ENCODE assay signal across 1 cellular context in the genomic region with DNA sequence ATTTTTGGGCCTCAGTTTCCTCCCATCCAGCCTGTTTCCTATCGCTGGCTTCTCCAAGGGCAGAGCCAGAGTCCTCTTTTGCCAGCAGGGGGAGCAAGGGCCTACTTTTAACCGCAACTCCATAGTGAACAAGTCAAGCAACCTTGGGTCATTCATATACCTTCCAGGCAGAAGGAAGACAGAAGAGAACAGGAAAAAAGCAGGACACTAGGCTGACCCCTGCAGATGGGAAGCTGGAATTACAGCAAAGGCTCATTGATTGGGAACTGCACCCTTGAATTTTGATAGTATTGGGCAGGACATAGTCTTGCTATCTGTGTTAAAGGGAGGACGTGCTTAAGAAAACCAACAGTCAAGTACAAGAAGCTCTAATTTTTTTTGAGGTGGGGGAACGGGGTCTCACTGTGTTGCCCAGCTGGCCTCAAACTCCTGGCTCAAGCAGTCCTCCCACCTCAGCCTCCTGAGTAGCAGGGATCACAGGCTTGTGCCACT.
TF ChIP-seq lines count a peak whose summit lies in the region.

No MANE protein-coding gene starts in this region.

TF ChIP-seq in K562, 482 proteins besides CTCF, POLR2A, EP300 and RAD21 (continued from another document):
- TF ChIP-seq ZNF175 (CRISPR knock-in tag; IDR thresholded peaks at IDR 0.05; ENCODE audit: low read depth) (no peak), ELF4 (CRISPR knock-in tag; IDR thresholded peaks at IDR 0.05) (no peak), HDGF (IDR thresholded peaks at IDR 0.05) (no peak), PPARD (CRISPR knock-in tag; IDR thresholded peaks at IDR 0.05) (no peak), TCF15 (CRISPR knock-in tag; IDR thresholded peaks at IDR 0.05) (no peak), SIN3A (IDR thresholded peaks at IDR 0.05; ENCODE audit: borderline replicate concordance in 2 of 2, control insufficient read depth in 1 of 2, low read depth in 2 of 2, low read length in 2 of 2) (no peak), STAT5A (IDR thresholded peaks at IDR 0.05; ENCODE audit: borderline replicate concordance, low read length) (no peak), PHF21A (IDR thresholded peaks at IDR 0.05; ENCODE audit: borderline replicate concordance, low read depth) (no peak), MAFK (IDR thresholded peaks at IDR 0.05; ENCODE audit: low read length) (no peak), ZNF217 (CRISPR knock-in tag; IDR thresholded peaks at IDR 0.05) (no peak), BDP1 (IDR thresholded peaks at IDR 0.05; ENCODE audit: insufficient read depth, insufficient read length) (no peak), E2F3 (CRISPR knock-in tag; IDR thresholded peaks at IDR 0.05) (no peak), BCOR (IDR thresholded peaks at IDR 0.05) (no peak), DIDO1 (tag; IDR thresholded peaks at IDR 0.05; ENCODE audit: low read depth) (no peak), ZNF134 (CRISPR knock-in tag; conservative IDR thresholded peaks at IDR 0.05) (no peak), ZKSCAN1 (IDR thresholded peaks at IDR 0.05; ENCODE audit: low read depth, low read length) (no peak), HDAC6 (IDR thresholded peaks at IDR 0.05; ENCODE audit: low read depth, low read length) (no peak), GTF3C2 (IDR thresholded peaks at IDR 0.05; ENCODE audit: borderline replicate concordance, extremely low read depth, insufficient read length) (no peak), CREB1 (IDR thresholded peaks at IDR 0.05) (no peak), CREB1 (CRISPR knock-in tag; IDR thresholded peaks at IDR 0.05) (no peak), MCM5 (IDR thresholded peaks at IDR 0.05; ENCODE audit: low read depth) (no peak), TAF1 (IDR thresholded peaks at IDR 0.05; ENCODE audit: control insufficient read depth, extremely low read depth, insufficient read depth, low read length, severe bottlenecking) (no peak), ZNF561 (CRISPR knock-in tag; conservative IDR thresholded peaks at IDR 0.05) (no peak), SREBF1 (IDR thresholded peaks at IDR 0.05; ENCODE audit: borderline replicate concordance, low read depth, low read length) (no peak), SP1 (CRISPR knock-in tag; IDR thresholded peaks at IDR 0.05) (no peak), RFX1 (IDR thresholded peaks at IDR 0.05) (no peak), NRF1 (conservative IDR thresholded peaks at IDR 0.05 in 1 of 2, IDR thresholded peaks at IDR 0.05 in 1 of 2) (no peak), ATF3 (IDR thresholded peaks at IDR 0.05) (no peak), ATF3 (CRISPR knock-in tag; conservative IDR thresholded peaks at IDR 0.05) (peak; percentile 97), MLX (CRISPR knock-in tag; conservative IDR thresholded peaks at IDR 0.05) (peak in 1 of 2 experiments; percentile 93; a peak in 1 of 4 replicates), HMGXB4 (CRISPR knock-in tag; IDR thresholded peaks at IDR 0.05) (peak; percentile 96), POLR2B (IDR thresholded peaks at IDR 0.05; ENCODE audit: low read depth, partially characterized antibody) (no peak), POLR2G (IDR thresholded peaks at IDR 0.05; ENCODE audit: low read depth, low read length) (no peak)
- TF ChIP-seq, protein P1, sequence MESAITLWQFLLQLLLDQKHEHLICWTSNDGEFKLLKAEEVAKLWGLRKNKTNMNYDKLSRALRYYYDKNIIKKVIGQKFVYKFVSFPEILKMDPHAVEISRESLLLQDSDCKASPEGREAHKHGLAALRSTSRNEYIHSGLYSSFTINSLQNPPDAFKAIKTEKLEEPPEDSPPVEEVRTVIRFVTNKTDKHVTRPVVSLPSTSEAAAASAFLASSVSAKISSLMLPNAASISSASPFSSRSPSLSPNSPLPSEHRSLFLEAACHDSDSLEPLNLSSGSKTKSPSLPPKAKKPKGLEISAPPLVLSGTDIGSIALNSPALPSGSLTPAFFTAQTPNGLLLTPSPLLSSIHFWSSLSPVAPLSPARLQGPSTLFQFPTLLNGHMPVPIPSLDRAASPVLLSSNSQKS (CRISPR knock-in tag; IDR thresholded peaks at IDR 0.05) = no peak
- TF ChIP-seq, protein P2, sequence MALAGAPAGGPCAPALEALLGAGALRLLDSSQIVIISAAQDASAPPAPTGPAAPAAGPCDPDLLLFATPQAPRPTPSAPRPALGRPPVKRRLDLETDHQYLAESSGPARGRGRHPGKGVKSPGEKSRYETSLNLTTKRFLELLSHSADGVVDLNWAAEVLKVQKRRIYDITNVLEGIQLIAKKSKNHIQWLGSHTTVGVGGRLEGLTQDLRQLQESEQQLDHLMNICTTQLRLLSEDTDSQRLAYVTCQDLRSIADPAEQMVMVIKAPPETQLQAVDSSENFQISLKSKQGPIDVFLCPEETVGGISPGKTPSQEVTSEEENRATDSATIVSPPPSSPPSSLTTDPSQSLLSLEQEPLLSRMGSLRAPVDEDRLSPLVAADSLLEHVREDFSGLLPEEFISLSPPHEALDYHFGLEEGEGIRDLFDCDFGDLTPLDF (CRISPR knock-in tag; IDR thresholded peaks at IDR 0.05) = peak; percentile 94
- TF ChIP-seq, protein P3, sequence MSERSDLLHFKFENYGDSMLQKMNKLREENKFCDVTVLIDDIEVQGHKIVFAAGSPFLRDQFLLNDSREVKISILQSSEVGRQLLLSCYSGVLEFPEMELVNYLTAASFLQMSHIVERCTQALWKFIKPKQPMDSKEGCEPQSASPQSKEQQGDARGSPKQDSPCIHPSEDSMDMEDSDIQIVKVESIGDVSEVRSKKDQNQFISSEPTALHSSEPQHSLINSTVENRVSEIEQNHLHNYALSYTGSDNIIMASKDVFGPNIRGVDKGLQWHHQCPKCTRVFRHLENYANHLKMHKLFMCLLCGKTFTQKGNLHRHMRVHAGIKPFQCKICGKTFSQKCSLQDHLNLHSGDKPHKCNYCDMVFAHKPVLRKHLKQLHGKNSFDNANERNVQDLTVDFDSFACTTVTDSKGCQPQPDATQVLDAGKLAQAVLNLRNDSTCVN (CRISPR knock-in tag; IDR thresholded peaks at IDR 0.05) = no peak
- TF ChIP-seq, protein P4, sequence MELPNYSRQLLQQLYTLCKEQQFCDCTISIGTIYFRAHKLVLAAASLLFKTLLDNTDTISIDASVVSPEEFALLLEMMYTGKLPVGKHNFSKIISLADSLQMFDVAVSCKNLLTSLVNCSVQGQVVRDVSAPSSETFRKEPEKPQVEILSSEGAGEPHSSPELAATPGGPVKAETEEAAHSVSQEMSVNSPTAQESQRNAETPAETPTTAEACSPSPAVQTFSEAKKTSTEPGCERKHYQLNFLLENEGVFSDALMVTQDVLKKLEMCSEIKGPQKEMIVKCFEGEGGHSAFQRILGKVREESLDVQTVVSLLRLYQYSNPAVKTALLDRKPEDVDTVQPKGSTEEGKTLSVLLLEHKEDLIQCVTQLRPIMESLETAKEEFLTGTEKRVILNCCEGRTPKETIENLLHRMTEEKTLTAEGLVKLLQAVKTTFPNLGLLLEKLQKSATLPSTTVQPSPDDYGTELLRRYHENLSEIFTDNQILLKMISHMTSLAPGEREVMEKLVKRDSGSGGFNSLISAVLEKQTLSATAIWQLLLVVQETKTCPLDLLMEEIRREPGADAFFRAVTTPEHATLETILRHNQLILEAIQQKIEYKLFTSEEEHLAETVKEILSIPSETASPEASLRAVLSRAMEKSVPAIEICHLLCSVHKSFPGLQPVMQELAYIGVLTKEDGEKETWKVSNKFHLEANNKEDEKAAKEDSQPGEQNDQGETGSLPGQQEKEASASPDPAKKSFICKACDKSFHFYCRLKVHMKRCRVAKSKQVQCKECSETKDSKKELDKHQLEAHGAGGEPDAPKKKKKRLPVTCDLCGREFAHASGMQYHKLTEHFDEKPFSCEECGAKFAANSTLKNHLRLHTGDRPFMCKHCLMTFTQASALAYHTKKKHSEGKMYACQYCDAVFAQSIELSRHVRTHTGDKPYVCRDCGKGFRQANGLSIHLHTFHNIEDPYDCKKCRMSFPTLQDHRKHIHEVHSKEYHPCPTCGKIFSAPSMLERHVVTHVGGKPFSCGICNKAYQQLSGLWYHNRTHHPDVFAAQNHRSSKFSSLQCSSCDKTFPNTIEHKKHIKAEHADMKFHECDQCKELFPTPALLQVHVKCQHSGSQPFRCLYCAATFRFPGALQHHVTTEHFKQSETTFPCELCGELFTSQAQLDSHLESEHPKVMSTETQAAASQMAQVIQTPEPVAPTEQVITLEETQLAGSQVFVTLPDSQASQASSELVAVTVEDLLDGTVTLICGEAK (IDR thresholded peaks at IDR 0.05) = no peak
- TF ChIP-seq, protein P4 (CRISPR knock-in tag; IDR thresholded peaks at IDR 0.05) = no peak
TF ChIP-seq in K562: peak in this region for 5.
